Comparison of ENCODE assay signal across 34 cellular contexts in the genomic region with DNA sequence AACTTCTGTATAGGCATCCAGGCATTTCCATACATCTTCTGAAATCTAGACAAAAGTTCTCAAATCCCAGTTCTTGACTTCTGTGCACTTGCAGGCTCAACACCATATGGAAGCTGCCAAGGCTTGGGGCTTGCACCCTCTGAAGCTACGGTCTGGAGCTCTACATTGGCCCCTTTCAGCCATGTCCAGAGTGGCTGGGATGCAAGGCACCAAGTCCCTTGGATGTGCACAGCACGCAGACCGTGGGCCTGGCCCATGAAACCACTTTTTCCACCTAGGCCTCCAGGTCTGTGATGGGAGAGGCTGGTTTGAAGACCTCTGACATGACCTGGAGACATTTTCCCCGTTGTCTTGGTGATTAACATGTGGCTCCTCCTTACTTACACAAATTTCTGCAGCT.
"Had no signal": no experiment of that assay in that cellular context is flagged by ENCODE, and none has a peak within 500 bp of the region (broad histone marks: within the 10 kb centered on the region; RNA-seq: fewer than 3 reads in every experiment).

No MANE protein-coding gene starts in this region.

- H3K9me3 Mint-ChIP-seq: activated naive CD4-positive, alpha-beta T cell treated with anti-CD3 and anti-CD28 coated beads, Interleukin-2, amount 50 U/mL, for 24 hours had no signal

- H3K36me3 Mint-ChIP-seq: activated naive CD4-positive, alpha-beta T cell treated with anti-CD3 and anti-CD28 coated beads, Interleukin-2, amount 10 ng/mL, durations not matched to agents 7 days and 5 days; activated naive CD4-positive, alpha-beta T cell treated with anti-CD3 and anti-CD28 coated beads, Interleukin-2, amount 50 U/mL, for 24 hours; activated naive CD8-positive, alpha-beta T cell; activated naive CD8-positive, alpha-beta T cell treated with anti-CD3 and anti-CD28 coated beads for 36 hours; activated naive CD8-positive, alpha-beta T cell treated with anti-CD3 and anti-CD28 coated beads, Interleukin-2, amount 10 ng/mL, durations not matched to agents 7 days and 5 days; brain had no signal

- ATAC-seq: activated naive CD8-positive, alpha-beta T cell treated with anti-CD3 and anti-CD28 coated beads, Interleukin-2, amount 50 U/mL, for 24 hours; activated T-cell treated with anti-CD3 and anti-CD28 coated beads, Interleukin-2, amount 50 U/mL, for 4 hours; activated T-cell treated with anti-CD3 and anti-CD28 coated beads, Interleukin-2, amount 50 U/mL, for 72 hours; activated T-helper 17 cell treated with anti-CD3 and anti-CD28 coated beads, Interleukin-2, amount 50 U/mL, for 72 hours; body of pancreas had no signal

- DNase-seq: activated effector memory CD4-positive, alpha-beta T cell treated with anti-CD3 and anti-CD28 coated beads, Interleukin-2, amount 50 U/mL, for 16 hours; activated effector memory CD4-positive, alpha-beta T cell treated with Interleukin-2 at 50 U/mL for 16 hours; activated gamma-delta T cell; activated gamma-delta T cell treated with Interleukin-2 at 50 U/mL for 16 hours; activated naive CD4-positive, alpha-beta T cell; activated naive CD4-positive, alpha-beta T cell treated with anti-CD3 and anti-CD28 coated beads for 36 hours; activated naive CD4-positive, alpha-beta T cell treated with anti-CD3 and anti-CD28 coated beads, Interleukin-2, amount 10 ng/mL, durations not matched to agents 7 days and 5 days; activated naive CD4-positive, alpha-beta T cell treated with anti-CD3 and anti-CD28 coated beads, Interleukin-2, amount 50 U/mL, for 16 hours; activated naive CD4-positive, alpha-beta T cell treated with Interleukin-2 at 50 U/mL for 16 hours; activated naive CD8-positive, alpha-beta T cell treated with anti-CD3 and anti-CD28 coated beads for 36 hours; activated naive CD8-positive, alpha-beta T cell treated with anti-CD3 and anti-CD28 coated beads, Interleukin-2, amount 10 ng/mL, durations not matched to agents 7 days and 5 days; activated naive CD8-positive, alpha-beta T cell treated with anti-CD3 and anti-CD28 coated beads, Interleukin-2, amount 50 U/mL, for 24 hours; activated T-cell treated with anti-CD3 and anti-CD28 coated beads for 4 hours; activated T-cell treated with anti-CD3 and anti-CD28 coated beads, Interleukin-2, amount 50 U/mL, for 1 hour; activated T-cell treated with anti-CD3 and anti-CD28 coated beads, Interleukin-2, amount 50 U/mL, for 24 hours; activated T-cell treated with anti-CD3 and anti-CD28 coated beads, Interleukin-2, amount 50 U/mL, for 4 hours; activated T-cell treated with anti-CD3 and anti-CD28 coated beads, Interleukin-2, amount 50 U/mL, for 48 hours; activated T-cell treated with anti-CD3 and anti-CD28 coated beads, Interleukin-2, amount 50 U/mL, for 72 hours; adrenal gland; amniotic stem cell; amygdala; anterior cingulate cortex; aorta; body of pancreas; brain microvascular endothelial cell; caudate nucleus; central memory CD4-positive, alpha-beta T cell; cerebellar nuclear complex had no signal

- H3K27ac Mint-ChIP-seq: activated naive CD4-positive, alpha-beta T cell treated with anti-CD3 and anti-CD28 coated beads for 36 hours; activated naive CD4-positive, alpha-beta T cell treated with anti-CD3 and anti-CD28 coated beads, Interleukin-2, amount 10 ng/mL, durations not matched to agents 7 days and 5 days; activated naive CD4-positive, alpha-beta T cell treated with anti-CD3 and anti-CD28 coated beads, Interleukin-2, amount 50 U/mL, for 24 hours; activated naive CD8-positive, alpha-beta T cell; activated naive CD8-positive, alpha-beta T cell treated with anti-CD3 and anti-CD28 coated beads for 36 hours; activated naive CD8-positive, alpha-beta T cell treated with anti-CD3 and anti-CD28 coated beads, Interleukin-2, amount 10 ng/mL, durations not matched to agents 7 days and 5 days; activated naive CD8-positive, alpha-beta T cell treated with anti-CD3 and anti-CD28 coated beads, Interleukin-2, amount 50 U/mL, for 24 hours; activated T-cell treated with anti-CD3 and anti-CD28 coated beads, Interleukin-2, amount 50 U/mL, for 24 hours; activated T-cell treated with anti-CD3 and anti-CD28 coated beads, Interleukin-2, amount 50 U/mL, for 72 hours; activated T-helper 1 cell treated with anti-CD3 and anti-CD28 coated beads, Interleukin-12 subunit alpha, Interleukin-12 subunit beta, Interleukin-2, Interleukin-4 antibody, amounts not matched to agents 30 ng/mL and 10 ng/mL and 1 ng/mL, durations not matched to agents 14 hours and 24 hours and 36 hours; activated T-helper 17 cell treated with anti-CD3 and anti-CD28 coated beads, Interleukin-2, amount 50 U/mL, for 72 hours; activated T-helper 2 cell treated with anti-CD3 and anti-CD28 coated beads, Interferon-gamma antibody, Interleukin-2, Interleukin-4, amounts not matched to agents 10 μg/mL and 5 μg/mL and 100 μg/mL, durations not matched to agents 14 hours and 24 hours and 36 hours; brain had no signal
